19 cellular contexts compared by ENCODE assay signal in the genomic region with DNA sequence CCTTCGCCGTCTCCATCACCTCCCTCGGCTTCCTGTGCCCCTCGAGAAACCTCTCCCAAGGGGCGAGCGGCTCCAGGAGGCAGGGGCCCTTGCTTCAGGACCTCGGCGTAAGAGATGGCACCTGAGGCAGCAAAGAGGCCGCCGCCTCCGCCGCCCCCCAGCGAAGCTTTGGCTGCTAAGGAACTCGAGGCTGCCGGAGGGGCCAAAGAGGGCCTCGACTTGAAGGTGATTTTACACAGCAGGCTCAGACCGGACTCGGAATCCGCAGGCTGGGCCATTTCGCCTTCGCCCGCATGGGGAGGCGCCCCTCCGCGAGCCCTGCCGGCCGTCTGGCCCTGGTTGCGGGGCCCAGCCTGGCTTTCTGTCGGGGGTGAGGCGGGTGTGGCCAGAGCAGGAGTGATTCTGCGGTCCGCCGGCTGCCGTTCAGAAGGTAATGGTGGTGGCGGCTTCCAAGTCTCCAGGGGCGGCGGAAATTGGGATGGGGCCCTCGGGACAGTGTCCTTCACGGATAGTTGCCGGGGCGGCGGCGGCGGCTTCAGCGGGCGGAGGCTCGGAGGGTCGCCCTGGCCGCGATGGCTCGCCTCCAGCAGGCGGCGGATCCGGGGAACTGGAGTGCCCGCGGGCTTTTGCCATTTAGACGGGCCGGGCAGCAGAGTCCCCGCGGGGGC. TPM values are rescaled to one million over a fixed set of nuclear protein-coding genes. Genes with fewer than 3 reads are reported as not detected.
DNase-seq lines count a peak whose midpoint lies in the region; ATAC-seq and TF ChIP-seq lines count a peak whose summit lies in the region.
"Had no signal": no experiment of that assay in that cellular context is flagged by ENCODE, and none has a peak within 500 bp of the region (broad histone marks: within the 10 kb centered on the region; RNA-seq: fewer than 3 reads in every experiment).

No MANE protein-coding gene starts in this region.

- no peak overlapping the region for H3K27ac Mint-ChIP-seq in T-helper 17 cell

- H3K4me3 Mint-ChIP-seq in activated T-cell treated with anti-CD3 and anti-CD28 coated beads, Interleukin-2, amount 50 U/mL, for 4 hours: peak overlapping the region; percentile 13
- H3K4me3 Mint-ChIP-seq in T-helper 17 cell: peak overlapping the region; percentile 50

- no peaks in the 10 kb centered on the region for H3K9me3 Mint-ChIP-seq in activated T-cell treated with anti-CD3 and anti-CD28 coated beads, Interleukin-2, amount 50 U/mL, for 4 hours
- H3K9me3 Mint-ChIP-seq: IgD-negative memory B cell had no signal

- ATAC-seq in activated T-cell treated with anti-CD3 and anti-CD28 coated beads, Interleukin-2, amount 50 U/mL, for 4 hours: no peak
- no peak for ATAC-seq in T-helper 17 cell
- no peak for ATAC-seq in GM21367 (IDR thresholded peaks at IDR 0.05; ENCODE audit: unreplicated experiment)

- H3K36me3 Mint-ChIP-seq in activated T-cell treated with anti-CD3 and anti-CD28 coated beads, Interleukin-2, amount 50 U/mL, for 4 hours (ENCODE audit: insufficient read depth): peaks cover 28% of the 10 kb centered on the region
- H3K36me3 Mint-ChIP-seq in T-helper 17 cell (ENCODE audit: low read depth): peaks cover 8% of the 10 kb centered on the region

- TF ChIP-seq POLR2A in suprapubic skin (IDR thresholded peaks at IDR 0.05): no peak

- H3K27ac ChIP-seq in suprapubic skin: no peak overlapping the region

- WGBS in suprapubic skin: 53% methylated on average over 9 of the region's 60 CpGs

- H3K9me3 ChIP-seq in T-helper 17 cell (ENCODE audit: control insufficient read depth, low read length, poor library complexity, severe bottlenecking) (no peaks in the 10 kb centered on the region), suprapubic skin (no peaks in the 10 kb centered on the region)
- H3K9me3 ChIP-seq: adrenal gland, heart right ventricle, stomach had no signal

- peaks cover 30% of the 10 kb centered on the region for H3K36me3 ChIP-seq in suprapubic skin

- no peak for TF ChIP-seq CTCF in suprapubic skin (IDR thresholded peaks at IDR 0.05)

- H3K4me3 ChIP-seq in suprapubic skin: peak overlapping the region; percentile 55

- H3K4me1 ChIP-seq in suprapubic skin: peaks cover 50% of the 10 kb centered on the region

- DNase-seq in activated T-cell treated with anti-CD3 and anti-CD28 coated beads, Interleukin-2, amount 50 U/mL, for 4 hours: no peak
- DNase-seq in activated T-cell treated with anti-CD3 and anti-CD28 coated beads, Interleukin-2, amount 50 U/mL, for 1 hour: no peak
- no peak for DNase-seq in T-helper 17 cell
- peak; percentile 50 for DNase-seq in iPS-NIHi11 (ENCODE audit: low spot score)
- peak in 1 of 2 donors; percentile 74 for DNase-seq in suprapubic skin (ENCODE audit: low spot score in 2 of 2)
- DNase-seq in kidney tubule cell (ENCODE audit: low spot score): no peak
- no peak for DNase-seq in DMS79 (lab: John Stamatoyannopoulos, UW)
- DNase-seq: activated CD4-positive, alpha-beta T cell treated with anti-CD3 and anti-CD28 coated beads for 1 hour; cerebellar nuclear complex; GOT3; NCI-H446 treated with DMSO at 0.1 percent for 48 hours; nucleus accumbens; stomach had no signal

- peaks cover 12% of the 10 kb centered on the region for H3K27me3 Mint-ChIP-seq in activated T-cell treated with anti-CD3 and anti-CD28 coated beads, Interleukin-2, amount 50 U/mL, for 4 hours (ENCODE audit: low read depth)
- no peaks in the 10 kb centered on the region for H3K27me3 Mint-ChIP-seq in T-helper 17 cell

- no peak for TF ChIP-seq EP300 in suprapubic skin (IDR thresholded peaks at IDR 0.05)

- no peaks in the 10 kb centered on the region for H3K27me3 ChIP-seq in suprapubic skin
- H3K27me3 ChIP-seq: adrenal gland had no signal

- H3K4me1 Mint-ChIP-seq in activated T-cell treated with anti-CD3 and anti-CD28 coated beads, Interleukin-2, amount 50 U/mL, for 4 hours (ENCODE audit: low read depth): peaks cover 20% of the 10 kb centered on the region
- peaks cover 24% of the 10 kb centered on the region for H3K4me1 Mint-ChIP-seq in T-helper 17 cell

RNA-seq across cellular contexts. Expression of a gene that starts 1.4 kb away (rescaled TPM):
- under 1 TPM in 2 of 3 donors, not detected in 1; 0.11 TPM for total RNA-seq in activated T-cell treated with anti-CD3 and anti-CD28 coated beads, Interleukin-2, amount 50 U/mL, for 4 hours
- total RNA-seq in T-helper 17 cell (not detected), suprapubic skin (under 1 TPM in 3 of 4 donors, not detected in 1; 0.26 to 0.68 (median 0.60) TPM)
- total RNA-seq: lung microvascular endothelial cell, stomach had no signal

RNA-seq across cellular contexts. Expression of a gene that starts 2.1 kb away (rescaled TPM):
- under 1 TPM; 0.46 to 0.74 (median 0.57) TPM for total RNA-seq in activated T-cell treated with anti-CD3 and anti-CD28 coated beads, Interleukin-2, amount 50 U/mL, for 4 hours
- total RNA-seq in T-helper 17 cell (1 to 10 TPM; 1.6 to 2.2 TPM), suprapubic skin (1 to 10 TPM in 2 of 4 donors, under 1 TPM in 2; 0.44 to 3.5 (median 1.2) TPM)

RNA-seq across cellular contexts. Expression of a gene that starts 12.1 kb away (rescaled TPM):
- 100 to 1,000 TPM; 331 to 368 (median 337) TPM for total RNA-seq in activated T-cell treated with anti-CD3 and anti-CD28 coated beads, Interleukin-2, amount 50 U/mL, for 4 hours
- 10 to 100 TPM; 75.9 to 84.7 TPM for total RNA-seq in T-helper 17 cell
- 100 to 1,000 TPM; 190 to 303 (median 296) TPM for total RNA-seq in suprapubic skin

RNA-seq across cellular contexts. Expression of a gene that starts 16.5 kb away (rescaled TPM):
- total RNA-seq in activated T-cell treated with anti-CD3 and anti-CD28 coated beads, Interleukin-2, amount 50 U/mL, for 4 hours: 10 to 100 TPM; 22.7 to 27.5 (median 24.5) TPM
- 10 to 100 TPM; 29.2 to 31.9 TPM for total RNA-seq in T-helper 17 cell
- 10 to 100 TPM; 32.6 to 45.6 (median 36.7) TPM for total RNA-seq in suprapubic skin

RNA-seq across cellular contexts. Expression of a gene that starts 39.6 kb away (rescaled TPM):
- total RNA-seq in activated T-cell treated with anti-CD3 and anti-CD28 coated beads, Interleukin-2, amount 50 U/mL, for 4 hours: 1 to 10 TPM in 2 of 3 donors, under 1 TPM in 1; 0.66 to 1.4 (median 1.2) TPM
- total RNA-seq in T-helper 17 cell (1 to 10 TPM; 1.6 to 2.8 TPM), suprapubic skin (1 to 10 TPM in 3 of 4 donors, under 1 TPM in 1; 0.91 to 2.3 (median 1.6) TPM)
- total RNA-seq: epithelial cell of proximal tubule, lung microvascular endothelial cell had no signal
